ENCODE assay signal across 7 cellular contexts in genomic region chr19:17719730-17720486, GRCh38. TPM values are rescaled to one million over a fixed set of nuclear protein-coding genes. Genes with fewer than 3 reads are reported as not detected.
DNase-seq lines count a peak whose midpoint lies in the region; ATAC-seq and TF ChIP-seq lines count a peak whose summit lies in the region.

No MANE protein-coding gene starts in this region.

- peaks cover 0 to 2% (median 0%) of the 10 kb centered on the region in 3 experiments for H3K27me3 ChIP-seq in neuronal stem cell (ENCODE audit: control insufficient read depth in 3 of 3, insufficient read depth in 3 of 3, low read depth in 1 of 3, low read length in 3 of 3)

- H3K27ac ChIP-seq in neuronal stem cell (replicated peaks; ENCODE audit: low read length): no peak overlapping the region

- H3K79me1 ChIP-seq in neuronal stem cell (ENCODE audit: low read depth, low read length): peaks cover 28% of the 10 kb centered on the region

- no peak overlapping the region for H4K8ac ChIP-seq in neuronal stem cell (ENCODE audit: low read depth, low read length)

- H3K27ac Mint-ChIP-seq in endothelial cell (ENCODE audit: unreplicated experiment): peak overlapping the region; percentile 80

- peak; percentile 61 to 68 for DNase-seq in activated CD4-positive, alpha-beta T cell treated with anti-CD3 and anti-CD28 coated beads, Interleukin-2, amount 50 U/mL, for 4 hours
- DNase-seq in endothelial cell (ENCODE audit: low spot score): no peak
- no peak for DNase-seq in neuronal stem cell (ENCODE audit: low spot score)
- no peak for DNase-seq in KBM-7
- no peak for DNase-seq in activated gamma-delta T cell (lab: John Stamatoyannopoulos, UW)

- H3K4me1 Mint-ChIP-seq in endothelial cell (ENCODE audit: unreplicated experiment): peaks cover 48% of the 10 kb centered on the region

- no CpG with 5 or more reads among the region's 39 CpGs for WGBS in neuronal stem cell (ENCODE audit: extremely low coverage in 2 of 2, insufficient read length in 2 of 2, insufficient replicate concordance in 1 of 2), 2 donors

- no peaks in the 10 kb centered on the region for H3K9me3 Mint-ChIP-seq in endothelial cell (ENCODE audit: unreplicated experiment)

- H2BK5ac ChIP-seq in neuronal stem cell (ENCODE audit: low read length): peak overlapping the region; percentile 82

- ATAC-seq in GM19035 (IDR thresholded peaks at IDR 0.05; ENCODE audit: unreplicated experiment) (peak; percentile 18), HG03439 (IDR thresholded peaks at IDR 0.05; ENCODE audit: unreplicated experiment) (peak; percentile 31)

- peak overlapping the region; percentile 76 for H3K18ac ChIP-seq in neuronal stem cell (ENCODE audit: low read length)

- H3K27me3 Mint-ChIP-seq in endothelial cell (ENCODE audit: unreplicated experiment): peaks cover 12% of the 10 kb centered on the region

- peak overlapping the region; percentile 89 for H3K23ac ChIP-seq in neuronal stem cell (ENCODE audit: low read depth, low read length, poor library complexity)

- H3K4me3 ChIP-seq in neuronal stem cell (ENCODE audit: low read length in 2 of 2): peak overlapping the region; percentile 59 to 94

- H3K4me3 Mint-ChIP-seq in endothelial cell (ENCODE audit: unreplicated experiment): peak overlapping the region; percentile 96

- H4K91ac ChIP-seq in neuronal stem cell (ENCODE audit: low read depth, low read length, poor library complexity): no peak overlapping the region

- peak overlapping the region; percentile 65 for H3K4me2 ChIP-seq in neuronal stem cell (ENCODE audit: insufficient read depth, low read length, poor library complexity, severe bottlenecking)

- H3K4ac ChIP-seq in neuronal stem cell (ENCODE audit: low read length): peak overlapping the region; percentile 26

- H2BK15ac ChIP-seq in neuronal stem cell (ENCODE audit: low read length): peak overlapping the region; percentile 75

- peaks cover 21% of the 10 kb centered on the region for H3K36me3 Mint-ChIP-seq in endothelial cell (ENCODE audit: low read depth, unreplicated experiment)

- H3K36me3 ChIP-seq in neuronal stem cell (replicated peaks in 1 of 2; ENCODE audit: control insufficient read depth in 2 of 2, insufficient read depth in 2 of 2, low read length in 2 of 2): peaks cover 16 to 38% of the 10 kb centered on the region in 2 donors

- H2BK120ac ChIP-seq in neuronal stem cell (ENCODE audit: low read depth, low read length): no peak overlapping the region

- peak overlapping the region; percentile 8 for H3K14ac ChIP-seq in neuronal stem cell (ENCODE audit: low read length)

- H3K4me1 ChIP-seq in neuronal stem cell (ENCODE audit: control insufficient read depth in 2 of 2, insufficient read depth in 1 of 2, low read depth in 1 of 2, low read length in 2 of 2): peaks cover 13 to 14% of the 10 kb centered on the region in 2 donors

- no peak overlapping the region for H2BK12ac ChIP-seq in neuronal stem cell (ENCODE audit: low read length)

- in situ Hi-C loops in KBM-7 (cut with MboI; ENCODE audit: low pct_unique_long_range_greater_than_20kb, low sequenced_read_pairs): no loop called here

- TF ChIP-seq CTCF in endothelial cell (IDR thresholded peaks at IDR 0.05; ENCODE audit: unreplicated experiment): no peak

- peak overlapping the region; percentile 87 for H2AFZ ChIP-seq in neuronal stem cell (ENCODE audit: low read length)

- peak overlapping the region; percentile 89 for H2AK5ac ChIP-seq in neuronal stem cell (ENCODE audit: low read depth, low read length)

- peak overlapping the region; percentile 89 for H3K9ac ChIP-seq in neuronal stem cell (ENCODE audit: low read depth, low read length, poor library complexity)

- H3K9me3 ChIP-seq in neuronal stem cell (replicated peaks in 1 of 2; ENCODE audit: control insufficient read depth in 2 of 2, insufficient read depth in 1 of 2, low read depth in 1 of 2, low read length in 2 of 2): no peaks in the 10 kb centered on the region

RNA-seq across cellular contexts. Expression of gene MAP1S, which starts 0.6 kb away (rescaled TPM):
- 173 TPM for total RNA-seq in endothelial cell (ENCODE audit: unreplicated experiment)
- polyA plus RNA-seq in neuronal stem cell (2013, experiment 1 of 2): 35.5 TPM
- 35.9 TPM for polyA plus RNA-seq in neuronal stem cell (2013, experiment 2 of 2)

RNA-seq across cellular contexts. Expression of gene FCHO1, which starts 31.4 kb away (rescaled TPM):
- 2.7 TPM for total RNA-seq in endothelial cell (ENCODE audit: unreplicated experiment)
- polyA plus RNA-seq in neuronal stem cell (2013, experiment 1 of 2): 18.3 TPM
- polyA plus RNA-seq in neuronal stem cell (2013, experiment 2 of 2): 18.1 TPM

RNA-seq across cellular contexts. Expression of gene UNC13A, which starts 31.8 kb away (rescaled TPM):
- 1.2 TPM for total RNA-seq in endothelial cell (ENCODE audit: unreplicated experiment)
- polyA plus RNA-seq in neuronal stem cell (2013, experiment 1 of 2): 0.11 TPM
- 0.10 TPM for polyA plus RNA-seq in neuronal stem cell (2013, experiment 2 of 2)

Comparison
In these comparisons a context has a peak if more than half of its experiments do, and no peak if none do; other contexts are left out.
1. DNase-seq: peak in activated CD4-positive, alpha-beta T cell treated with anti-CD3 and anti-CD28 coated beads, Interleukin-2, amount 50 U/mL, for 4 hours (2 of 2); none in endothelial cell (single experiment), neuronal stem cell (single experiment), KBM-7 (single experiment) and activated gamma-delta T cell (single experiment).